In the genomic region with DNA sequence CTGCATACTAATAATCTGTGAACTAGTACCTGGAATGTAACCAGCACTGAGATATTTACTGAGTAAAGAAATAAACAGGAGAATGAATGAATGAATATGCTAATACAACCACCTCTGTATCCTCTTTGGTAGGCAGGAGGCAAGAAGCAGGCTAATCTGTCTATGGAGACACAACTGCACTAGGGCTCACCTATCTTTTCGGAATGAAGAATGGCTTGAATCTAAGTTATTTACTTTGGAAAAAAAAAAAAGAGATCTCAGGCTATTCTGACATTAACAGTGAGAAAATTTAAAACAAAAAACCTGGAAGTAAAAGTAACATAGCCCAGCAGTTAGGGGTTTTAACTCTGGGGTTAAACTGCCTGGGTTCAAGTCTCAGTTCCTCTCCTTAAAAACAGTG, we compare ENCODE assay signal across 22 cellular contexts.
DNase-seq lines count a peak whose midpoint lies in the region; ATAC-seq, FAIRE-seq and TF ChIP-seq lines count a peak whose summit lies in the region.
"Had no signal": no experiment of that assay in that cellular context is flagged by ENCODE, and none has a peak within 500 bp of the region (broad histone marks: within the 10 kb centered on the region; RNA-seq: fewer than 3 reads in every experiment).

No MANE protein-coding gene starts in this region.

- H3K27ac ChIP-seq in OCI-LY7 (ENCODE audit: low read depth, low read length, poor library complexity, severe bottlenecking) (no peak overlapping the region), small intestine (ENCODE audit: low read depth in 1 of 2, low read length in 1 of 2) (no peak overlapping the region)
- H3K27ac ChIP-seq: BLaER1 treated with 17β-estradiol and CSF1 and Interleukin-3, amounts not matched to agents 10 nM and 100 nM; GM23248; PC-9; RWPE1 had no signal

- POLR2A ChIA-PET in OCI-LY7 (lab: Charles Lee): interaction anchor here (0.6 to 1.7 kb wide), 4 partner anchors 11 to 176 kb away, joined by 3 to 5 read pairs (median 4); no protein-coding TSS in a partner anchor

- H3K27me3 Mint-ChIP-seq in stimulated activated naive CD8-positive, alpha-beta T cell treated with anti-CD3 and anti-CD28 coated beads, Interleukin-15, Interleukin-2, amounts not matched to agents 100 ng/mL and 50 ng/mL, for 24 hours: no peaks in the 10 kb centered on the region
- no peaks in the 10 kb centered on the region for H3K27me3 Mint-ChIP-seq in naive B cell

- H3K4me1 ChIP-seq in OCI-LY7 (ENCODE audit: insufficient read depth, low read length, poor library complexity, severe bottlenecking) (peaks cover 39% of the 10 kb centered on the region), small intestine (ENCODE audit: control insufficient read depth in 2 of 2, insufficient read depth in 1 of 2, low read depth in 1 of 2, low read length in 1 of 2) (no peaks in the 10 kb centered on the region)
- H3K4me1 ChIP-seq: HAP-1 had no signal

- 88 to 100% (median 94%) methylated on average over 1 of the region's 1 CpG for WGBS in small intestine, 3 donors

- no peaks in the 10 kb centered on the region for H3K36me3 ChIP-seq in OCI-LY7 (ENCODE audit: insufficient read depth, low read length)
- H3K36me3 ChIP-seq in small intestine (ENCODE audit: control insufficient read depth in 2 of 2, insufficient read depth in 2 of 2, low read length in 2 of 2): no peaks in the 10 kb centered on the region
- H3K36me3 ChIP-seq: BLaER1 treated with 17β-estradiol and CSF1 and Interleukin-3, amounts not matched to agents 10 nM and 100 nM; HAP-1 had no signal

- H3K27me3 ChIP-seq in small intestine (ENCODE audit: control insufficient read depth in 2 of 2, insufficient read depth in 2 of 2, low read length in 2 of 2): no peaks in the 10 kb centered on the region

- H3K79me2 ChIP-seq in OCI-LY7 (ENCODE audit: insufficient read depth, low read depth, low read length): peaks cover 26% of the 10 kb centered on the region; the same call in 1 of the 2 replicates

- no peaks in the 10 kb centered on the region for H3K9me3 Mint-ChIP-seq in stimulated activated naive CD8-positive, alpha-beta T cell treated with anti-CD3 and anti-CD28 coated beads, Interleukin-15, Interleukin-2, amounts not matched to agents 100 ng/mL and 50 ng/mL, for 24 hours
- H3K9me3 Mint-ChIP-seq in naive B cell: no peaks in the 10 kb centered on the region

- TF ChIP-seq CTCF in OCI-LY7 (conservative IDR thresholded peaks at IDR 0.05; ENCODE audit: low read length): no peak

- no peak overlapping the region for H3K4me3 ChIP-seq in OCI-LY7 (ENCODE audit: low read depth, low read length, poor library complexity, severe bottlenecking)
- no peak overlapping the region for H3K4me3 ChIP-seq in small intestine (ENCODE audit: low read depth in 1 of 2, low read length in 2 of 2)
- H3K4me3 ChIP-seq: BLaER1 treated with 17β-estradiol and CSF1 and Interleukin-3, amounts not matched to agents 10 nM and 100 nM; GM23248; HAP-1; PC-9 had no signal

- H4K20me1 ChIP-seq in OCI-LY7 (ENCODE audit: insufficient read depth, low read length): no peaks in the 10 kb centered on the region
- H4K20me1 ChIP-seq: BLaER1 treated with 17β-estradiol and CSF1 and Interleukin-3, amounts not matched to agents 10 nM and 100 nM had no signal

- no peak overlapping the region for H3K4me3 Mint-ChIP-seq in stimulated activated naive CD8-positive, alpha-beta T cell treated with anti-CD3 and anti-CD28 coated beads, Interleukin-15, Interleukin-2, amounts not matched to agents 100 ng/mL and 50 ng/mL, for 24 hours
- peak overlapping the region in 5 of 8 donors; percentile 13 to 82 (median 66) for H3K4me3 Mint-ChIP-seq in naive B cell

- ATAC-seq in stimulated activated naive CD8-positive, alpha-beta T cell treated with anti-CD3 and anti-CD28 coated beads, Interleukin-15, Interleukin-2, amounts not matched to agents 100 U/mL and 50 U/mL, for 24 hours: no peak
- ATAC-seq in naive B cell (ENCODE audit: low read depth in 2 of 2) (no peak), GM19395 (IDR thresholded peaks at IDR 0.05; ENCODE audit: unreplicated experiment) (no peak), GM18520 (IDR thresholded peaks at IDR 0.05; ENCODE audit: unreplicated experiment) (no peak)
- ATAC-seq: SK-N-SH treated with all-trans-retinoic acid at 6 μM for 48 hours had no signal

- BruUV-seq in OCI-LY7 (replicated peaks; lab: Mats Ljungman, UMichigan): no TSS peak

- H3K27ac Mint-ChIP-seq in stimulated activated naive CD8-positive, alpha-beta T cell treated with anti-CD3 and anti-CD28 coated beads, Interleukin-15, Interleukin-2, amounts not matched to agents 100 ng/mL and 50 ng/mL, for 24 hours: peak overlapping the region; percentile 26
- H3K27ac Mint-ChIP-seq in naive B cell: peak overlapping the region; percentile 11 to 95 (median 37)

- no peaks in the 10 kb centered on the region for H3K9me2 ChIP-seq in OCI-LY7 (ENCODE audit: insufficient read depth, low read length)

- peak overlapping the region; percentile 13 for H3K4me2 ChIP-seq in OCI-LY7 (ENCODE audit: low read length)
- H3K4me2 ChIP-seq: PC-9 had no signal

- peaks cover 88% of the 10 kb centered on the region for H3K4me1 Mint-ChIP-seq in stimulated activated naive CD8-positive, alpha-beta T cell treated with anti-CD3 and anti-CD28 coated beads, Interleukin-15, Interleukin-2, amounts not matched to agents 100 ng/mL and 50 ng/mL, for 24 hours (ENCODE audit: low read depth)
- peaks cover 51 to 92% (median 84%) of the 10 kb centered on the region in 3 donors for H3K4me1 Mint-ChIP-seq in naive B cell

- CTCF ChIA-PET in OCI-LY7 (lab: Charles Lee; ENCODE audit: unreplicated experiment): no interaction called here

- peaks cover 3% of the 10 kb centered on the region for H3K36me3 Mint-ChIP-seq in stimulated activated naive CD8-positive, alpha-beta T cell treated with anti-CD3 and anti-CD28 coated beads, Interleukin-15, Interleukin-2, amounts not matched to agents 100 ng/mL and 50 ng/mL, for 24 hours (ENCODE audit: low read depth)
- H3K36me3 Mint-ChIP-seq in naive B cell: peaks cover 0 to 4% of the 10 kb centered on the region in 2 donors

- no peak overlapping the region for H2AFZ ChIP-seq in OCI-LY7 (ENCODE audit: low read length)
- H2AFZ ChIP-seq: GM23248, PC-9 had no signal

- no peaks in the 10 kb centered on the region for H3K9me3 ChIP-seq in OCI-LY7 (ENCODE audit: low read length)
- H3K9me3 ChIP-seq in small intestine (ENCODE audit: control insufficient read depth, low read depth): no peaks in the 10 kb centered on the region
- H3K9me3 ChIP-seq: BLaER1 treated with 17β-estradiol and CSF1 and Interleukin-3, amounts not matched to agents 10 nM and 100 nM; HAP-1 had no signal

- no peak for DNase-seq in stimulated activated naive CD8-positive, alpha-beta T cell treated with anti-CD3 and anti-CD28 coated beads, Interleukin-15, Interleukin-2, amounts not matched to agents 100 U/mL and 50 U/mL, for 24 hours
- DNase-seq in OCI-LY7 (ENCODE audit: low spot score) (no peak), naive B cell (no peak), small intestine (no peak), AG08395 (ENCODE audit: low spot score) (no peak)
- DNase-seq: DMS 273 treated with DMSO at 0.1 percent for 48 hours, GDM1, GM23248, NCI-H1105 treated with DMSO at 0.1 percent for 48 hours, NCI-H1694 treated with DMSO at 0.1 percent for 48 hours, NCI-H510A, NCI-H774, PC-9, SIG-M5 had no signal

- FAIRE-seq in small intestine (lab: Jason Lieb, UNC): no peak
- FAIRE-seq: A204.1 had no signal

- intact Hi-C loops in OCI-LY7 (cut with micrococcal nuclease; ENCODE audit: unreplicated experiment): no loop called here
